In the genomic region with DNA sequence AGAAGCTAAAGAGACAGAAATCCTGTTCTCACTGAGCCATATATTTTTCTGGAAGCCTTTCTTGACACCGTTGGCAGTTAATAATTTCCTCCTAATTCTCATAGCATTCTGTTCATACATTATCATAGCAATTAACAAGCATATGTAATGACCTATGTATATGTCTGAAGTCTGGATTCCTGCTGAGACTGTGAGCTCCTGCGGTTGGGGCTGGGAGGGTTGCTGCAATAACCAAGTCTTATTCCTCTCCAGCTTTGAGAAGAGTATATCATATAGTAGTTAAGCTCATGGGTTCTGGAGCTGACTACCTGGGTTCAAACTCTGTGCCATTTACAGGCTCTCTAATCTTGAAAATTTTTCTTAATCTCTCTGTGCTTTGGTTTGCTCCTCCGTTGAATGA, we compare ENCODE assay signal across 20 cellular contexts.
DNase-seq lines count a peak whose midpoint lies in the region; ATAC-seq and TF ChIP-seq lines count a peak whose summit lies in the region.
"Had no signal": no experiment of that assay in that cellular context is flagged by ENCODE, and none has a peak within 500 bp of the region (broad histone marks: within the 10 kb centered on the region; RNA-seq: fewer than 3 reads in every experiment).

No MANE protein-coding gene starts in this region.

- DNase-seq in activated naive CD8-positive, alpha-beta T cell treated with anti-CD3 and anti-CD28 coated beads for 36 hours, result no peak
- DNase-seq in adipocyte (ENCODE audit: low read depth), result no peak
- DNase-seq in naive thymus-derived CD4-positive, alpha-beta T cell, result no peak
- no peak for DNase-seq in upper lobe of right lung
- DNase-seq in NCI-H774 (lab: John Stamatoyannopoulos, UW), result no peak
- no peak for DNase-seq in activated naive CD4-positive, alpha-beta T cell treated with anti-CD3 and anti-CD28 coated beads, Interleukin-2, amount 50 U/mL, for 72 hours (ENCODE audit: low spot score in 2 of 2)
- DNase-seq: activated CD4-positive, alpha-beta T cell treated with anti-CD3 and anti-CD28 coated beads, Interleukin-2, amount 50 U/mL, for 1 hour; activated naive CD4-positive, alpha-beta T cell treated with anti-CD3 and anti-CD28 coated beads, Interleukin-2, amount 10 ng/mL, durations not matched to agents 7 days and 5 days; activated T-cell treated with anti-CD3 and anti-CD28 coated beads for 4 hours; colonic mucosa; GDM1; heart left ventricle; mucosa of descending colon; NCI-H1417 treated with DMSO at 0.1 percent for 48 hours; NCI-H510A treated with DMSO at 0.1 percent for 48 hours; stimulated activated CD8-positive, alpha-beta memory T cell treated with anti-CD3 and anti-CD28 coated beads, Interleukin-4, amount 100 ng/mL, for 48 hours had no signal

- H3K36me3 ChIP-seq in adipocyte (ENCODE audit: control insufficient read depth, insufficient read depth, low read length, severe bottlenecking) (no peaks in the 10 kb centered on the region), upper lobe of right lung (no peaks in the 10 kb centered on the region)
- H3K36me3 ChIP-seq in naive thymus-derived CD4-positive, alpha-beta T cell (ENCODE audit: control insufficient read depth in 2 of 3, insufficient read depth in 3 of 3, low read length in 3 of 3), result no peaks in the 10 kb centered on the region
- H3K36me3 ChIP-seq: colonic mucosa, heart left ventricle had no signal

- H3K27ac ChIP-seq in naive thymus-derived CD4-positive, alpha-beta T cell (ENCODE audit: low read depth, low read length), result no peak overlapping the region
- peak overlapping the region; percentile 17 for H3K27ac ChIP-seq in upper lobe of right lung

- H3K27me3 Mint-ChIP-seq in activated naive CD8-positive, alpha-beta T cell, result no peaks in the 10 kb centered on the region
- H3K27me3 Mint-ChIP-seq in activated naive CD8-positive, alpha-beta T cell treated with anti-CD3 and anti-CD28 coated beads for 36 hours, result no peaks in the 10 kb centered on the region
- no peaks in the 10 kb centered on the region for H3K27me3 Mint-ChIP-seq in naive thymus-derived CD4-positive, alpha-beta T cell
- H3K27me3 Mint-ChIP-seq: activated naive CD4-positive, alpha-beta T cell treated with anti-CD3 and anti-CD28 coated beads, Interleukin-2, amount 10 ng/mL, durations not matched to agents 7 days and 5 days had no signal

- intact Hi-C loops in naive thymus-derived CD4-positive, alpha-beta T cell (cut with micrococcal nuclease), result loop anchor here in 1 of 2 donors (2.0 kb wide), 1 partner anchor 13 kb away; no protein-coding TSS in a partner anchor
- intact Hi-C loops in upper lobe of right lung (cut with DNase I), result no loop called here

- ATAC-seq in naive thymus-derived CD4-positive, alpha-beta T cell, result no peak
- ATAC-seq in upper lobe of right lung (no peak), GM18517 (IDR thresholded peaks at IDR 0.05; ENCODE audit: unreplicated experiment) (no peak)
- ATAC-seq in activated naive CD4-positive, alpha-beta T cell treated with anti-CD3 and anti-CD28 coated beads, Interleukin-2, amount 50 U/mL, for 72 hours, result no peak
- ATAC-seq: left lobe of liver had no signal

- H3K36me3 Mint-ChIP-seq in activated naive CD8-positive, alpha-beta T cell, result peaks cover 18% of the 10 kb centered on the region
- peaks cover 26% of the 10 kb centered on the region for H3K36me3 Mint-ChIP-seq in activated naive CD8-positive, alpha-beta T cell treated with anti-CD3 and anti-CD28 coated beads for 36 hours
- peaks cover under 1 to 38% (median 25%) of the 10 kb centered on the region in 5 donors for H3K36me3 Mint-ChIP-seq in naive thymus-derived CD4-positive, alpha-beta T cell
- peaks cover 6 to 22% of the 10 kb centered on the region in 2 donors for H3K36me3 Mint-ChIP-seq in activated naive CD4-positive, alpha-beta T cell treated with anti-CD3 and anti-CD28 coated beads, Interleukin-2, amount 50 U/mL, for 72 hours

- H3K9me3 ChIP-seq in adipocyte (ENCODE audit: control insufficient read depth, low read length) (no peaks in the 10 kb centered on the region), upper lobe of right lung (no peaks in the 10 kb centered on the region)
- H3K9me3 ChIP-seq in naive thymus-derived CD4-positive, alpha-beta T cell (ENCODE audit: control insufficient read depth in 2 of 3, low read length in 3 of 3), result no peaks in the 10 kb centered on the region
- H3K9me3 ChIP-seq: colonic mucosa, heart left ventricle, mucosa of descending colon had no signal

- peak overlapping the region; percentile 90 for H3K27ac Mint-ChIP-seq in activated naive CD8-positive, alpha-beta T cell
- H3K27ac Mint-ChIP-seq in activated naive CD8-positive, alpha-beta T cell treated with anti-CD3 and anti-CD28 coated beads for 36 hours, result no peak overlapping the region
- peak overlapping the region in 8 of 9 donors; percentile 21 to 85 (median 68) for H3K27ac Mint-ChIP-seq in naive thymus-derived CD4-positive, alpha-beta T cell
- H3K27ac Mint-ChIP-seq in activated naive CD4-positive, alpha-beta T cell treated with anti-CD3 and anti-CD28 coated beads, Interleukin-2, amount 50 U/mL, for 72 hours, result peak overlapping the region in 1 of 2 donors; percentile 3
- H3K27ac Mint-ChIP-seq: activated naive CD4-positive, alpha-beta T cell treated with anti-CD3 and anti-CD28 coated beads, Interleukin-2, amount 10 ng/mL, durations not matched to agents 7 days and 5 days had no signal

- H3K4me3 ChIP-seq in adipocyte (ENCODE audit: low read length) (no peak overlapping the region), upper lobe of right lung (no peak overlapping the region)
- H3K4me3 ChIP-seq in naive thymus-derived CD4-positive, alpha-beta T cell (ENCODE audit: low read length), result no peak overlapping the region
- H3K4me3 ChIP-seq: colonic mucosa, heart left ventricle, mucosa of descending colon had no signal

- H3K4me1 ChIP-seq in adipocyte (ENCODE audit: control insufficient read depth, insufficient read depth, low read length), result peaks cover 56% of the 10 kb centered on the region
- peaks cover 0 to 32% of the 10 kb centered on the region in 2 donors for H3K4me1 ChIP-seq in naive thymus-derived CD4-positive, alpha-beta T cell (ENCODE audit: control insufficient read depth in 2 of 2, insufficient read depth in 2 of 2, low read length in 2 of 2)
- H3K4me1 ChIP-seq in upper lobe of right lung, result peaks cover 25% of the 10 kb centered on the region

- H3K9me3 Mint-ChIP-seq in activated naive CD8-positive, alpha-beta T cell (ENCODE audit: low read depth), result no peaks in the 10 kb centered on the region
- H3K9me3 Mint-ChIP-seq in activated naive CD8-positive, alpha-beta T cell treated with anti-CD3 and anti-CD28 coated beads for 36 hours, result peaks cover 4% of the 10 kb centered on the region
- no peaks in the 10 kb centered on the region for H3K9me3 Mint-ChIP-seq in naive thymus-derived CD4-positive, alpha-beta T cell
- H3K9me3 Mint-ChIP-seq in activated naive CD4-positive, alpha-beta T cell treated with anti-CD3 and anti-CD28 coated beads, Interleukin-2, amount 50 U/mL, for 72 hours, result peaks cover 0 to 8% of the 10 kb centered on the region in 2 donors

- POLR2A ChIA-PET in naive thymus-derived CD4-positive, alpha-beta T cell (lab: Charles Lee), result interaction anchor here (1.1 to 1.8 kb wide), 2 partner anchors 9 to 12 kb away, joined by 4 to 5 read pairs; no protein-coding TSS in a partner anchor

- TF ChIP-seq CTCF in upper lobe of right lung (IDR thresholded peaks at IDR 0.05), result no peak

- H3K9ac ChIP-seq in adipocyte (ENCODE audit: low read length), result peak overlapping the region; percentile 21

- H3K4me1 Mint-ChIP-seq in activated naive CD8-positive, alpha-beta T cell (ENCODE audit: low read depth), result peaks cover 82% of the 10 kb centered on the region
- H3K4me1 Mint-ChIP-seq in activated naive CD8-positive, alpha-beta T cell treated with anti-CD3 and anti-CD28 coated beads for 36 hours, result peaks cover 69% of the 10 kb centered on the region
- peaks cover 34 to 97% (median 94%) of the 10 kb centered on the region in 7 donors for H3K4me1 Mint-ChIP-seq in naive thymus-derived CD4-positive, alpha-beta T cell

- peak overlapping the region; percentile 3 for H3K4me3 Mint-ChIP-seq in activated naive CD8-positive, alpha-beta T cell
- no peak overlapping the region for H3K4me3 Mint-ChIP-seq in activated naive CD8-positive, alpha-beta T cell treated with anti-CD3 and anti-CD28 coated beads for 36 hours
- peak overlapping the region in 4 of 10 donors; percentile 30 to 62 (median 46) for H3K4me3 Mint-ChIP-seq in naive thymus-derived CD4-positive, alpha-beta T cell
- H3K4me3 Mint-ChIP-seq: activated naive CD4-positive, alpha-beta T cell treated with anti-CD3 and anti-CD28 coated beads, Interleukin-2, amount 10 ng/mL, durations not matched to agents 7 days and 5 days; CD14-positive monocyte had no signal

- CTCF ChIA-PET in naive thymus-derived CD4-positive, alpha-beta T cell (lab: Charles Lee), result interaction anchor here (0.6 to 1.2 kb wide), 2 partner anchors 15 to 175 kb away, joined by 5 read pairs; a partner anchor contains a TSS

- H3K27me3 ChIP-seq in adipocyte (replicated peaks; ENCODE audit: control insufficient read depth, insufficient read depth, low read length) (no peaks in the 10 kb centered on the region), upper lobe of right lung (no peaks in the 10 kb centered on the region)
- H3K27me3 ChIP-seq in naive thymus-derived CD4-positive, alpha-beta T cell (ENCODE audit: control insufficient read depth in 2 of 2, insufficient read depth in 2 of 2, low read length in 2 of 2), result no peaks in the 10 kb centered on the region
- H3K27me3 ChIP-seq: colonic mucosa, heart left ventricle had no signal
